In the genomic region with DNA sequence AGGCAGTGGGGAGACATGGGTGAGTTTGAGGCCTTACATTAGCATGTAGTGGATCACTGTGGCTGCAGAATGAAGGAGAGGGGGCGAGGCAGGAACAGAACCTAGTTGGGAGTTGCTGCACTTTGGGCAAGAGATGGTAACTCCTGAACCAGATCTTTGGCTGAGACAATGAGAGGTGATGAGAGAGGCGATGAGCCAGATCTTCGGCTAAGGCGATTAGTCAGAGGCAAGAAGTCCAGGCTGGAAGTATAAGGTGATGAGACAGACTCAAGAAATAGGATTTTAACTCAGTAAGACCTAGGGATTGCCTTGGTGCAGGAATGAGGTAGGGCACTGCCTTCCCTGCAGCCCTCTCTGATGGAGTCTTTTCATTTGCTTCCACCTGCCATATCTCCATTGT, we compare ENCODE assay signal across 19 cellular contexts. TPM values are rescaled to one million over a fixed set of nuclear protein-coding genes. Genes with fewer than 3 reads are reported as not detected.
DNase-seq lines count a peak whose midpoint lies in the region; ATAC-seq and TF ChIP-seq lines count a peak whose summit lies in the region.
"Had no signal": no experiment of that assay in that cellular context is flagged by ENCODE, and none has a peak within 500 bp of the region (broad histone marks: within the 10 kb centered on the region; RNA-seq: fewer than 3 reads in every experiment).

No MANE protein-coding gene starts in this region.

- H2AFZ ChIP-seq in mesenchymal stem cell (ENCODE audit: low read depth, low read length), result no peak overlapping the region

- H2AK5ac ChIP-seq in mesenchymal stem cell (ENCODE audit: low read length, severe bottlenecking), result no peak overlapping the region

- H3K18ac ChIP-seq in mesenchymal stem cell (ENCODE audit: low read depth in 1 of 2, low read length in 2 of 2), result no peak overlapping the region

- no peaks in the 10 kb centered on the region for H3K27me3 ChIP-seq in RWPE2 (ENCODE audit: insufficient read depth, poor library complexity, severe bottlenecking)
- H3K27me3 ChIP-seq in mesenchymal stem cell (ENCODE audit: control insufficient read depth in 1 of 2, insufficient read depth in 1 of 2, low read length in 2 of 2), result no peaks in the 10 kb centered on the region
- H3K27me3 ChIP-seq: BE2C, SJCRH30 had no signal

- H3K9ac ChIP-seq in mesenchymal stem cell (ENCODE audit: low read length), result no peak overlapping the region

- no peak overlapping the region for H3K4me3 Mint-ChIP-seq in stimulated activated naive CD8-positive, alpha-beta T cell treated with anti-CD3 and anti-CD28 coated beads, Interleukin-15, amount 100 ng/mL, for 72 hours
- H3K4me3 Mint-ChIP-seq: CD4-positive, CD25-positive, alpha-beta regulatory T cell; HFFc6 had no signal

- no peak overlapping the region for H3K4me3 ChIP-seq in RWPE2 (ENCODE audit: severe bottlenecking)
- H3K4me3 ChIP-seq in mesenchymal stem cell (ENCODE audit: insufficient read depth in 1 of 2, low read depth in 1 of 2, low read length in 2 of 2), result no peak overlapping the region
- H3K4me3 ChIP-seq: SJCRH30 had no signal

- H2BK120ac ChIP-seq in mesenchymal stem cell (ENCODE audit: low read depth, low read length), result no peak overlapping the region

- H3K23ac ChIP-seq in mesenchymal stem cell (ENCODE audit: low read length in 2 of 2), result no peak overlapping the region

- no peak overlapping the region for H2BK5ac ChIP-seq in mesenchymal stem cell (ENCODE audit: low read depth, low read length, poor library complexity, severe bottlenecking)

- TF ChIP-seq CTCF in RWPE2 (IDR thresholded peaks at IDR 0.05; ENCODE audit: poor library complexity, severe bottlenecking), result no peak

- no peaks in the 10 kb centered on the region for H3K27me3 Mint-ChIP-seq in stimulated activated naive CD8-positive, alpha-beta T cell treated with anti-CD3 and anti-CD28 coated beads, Interleukin-15, amount 100 ng/mL, for 72 hours
- H3K27me3 Mint-ChIP-seq: CD4-positive, CD25-positive, alpha-beta regulatory T cell had no signal

- 72% methylated on average over 4 of the region's 4 CpGs for WGBS in mesenchymal stem cell

- no peak overlapping the region for H3K14ac ChIP-seq in mesenchymal stem cell (ENCODE audit: low read length in 2 of 2)

- DNase-seq in EL, result peak; percentile 48
- peak; percentile 46 for DNase-seq in M059J (ENCODE audit: low read depth)
- no peak for DNase-seq in RWPE2 (ENCODE audit: low spot score)
- DNase-seq in mesenchymal stem cell, result no peak
- no peak for DNase-seq in NCI-H2227 (lab: John Stamatoyannopoulos, UW; ENCODE audit: unreplicated experiment)
- DNase-seq in stimulated activated naive CD8-positive, alpha-beta T cell treated with anti-CD3 and anti-CD28 coated beads, Interleukin-15, amount 100 ng/mL, for 72 hours, result no peak
- DNase-seq: BE2C; CD4-positive, CD25-positive, alpha-beta regulatory T cell; DMS153; HFFc6; MM.1S; NCI-H1092; NCI-H1436 treated with DMSO at 0.1 percent for 48 hours; NCI-H2029 treated with DMSO at 0.1 percent for 48 hours; NCI-H2171 treated with DMSO at 0.1 percent for 48 hours; RPMI8226; SJCRH30 had no signal

- H3K4ac ChIP-seq in mesenchymal stem cell (ENCODE audit: low read depth in 1 of 2, low read length in 2 of 2), result no peak overlapping the region

- no peaks in the 10 kb centered on the region for H3K79me1 ChIP-seq in mesenchymal stem cell (replicated peaks; ENCODE audit: low read length, poor library complexity, severe bottlenecking)

- H3K27ac Mint-ChIP-seq in stimulated activated naive CD8-positive, alpha-beta T cell treated with anti-CD3 and anti-CD28 coated beads, Interleukin-15, amount 100 ng/mL, for 72 hours, result no peak overlapping the region
- H3K27ac Mint-ChIP-seq: CD4-positive, CD25-positive, alpha-beta regulatory T cell; HFFc6 had no signal

- H4K8ac ChIP-seq in mesenchymal stem cell (ENCODE audit: low read length), result no peak overlapping the region

- H2BK15ac ChIP-seq in mesenchymal stem cell (ENCODE audit: low read depth, poor library complexity, severe bottlenecking), result no peak overlapping the region

- no peak overlapping the region for H3K4me2 ChIP-seq in mesenchymal stem cell (ENCODE audit: low read length, poor library complexity, severe bottlenecking)

- H3K9me3 ChIP-seq in RWPE2 (ENCODE audit: severe bottlenecking) (no peaks in the 10 kb centered on the region), mesenchymal stem cell (ENCODE audit: control insufficient read depth, low read length) (no peaks in the 10 kb centered on the region)
- H3K9me3 ChIP-seq: BE2C, SJCRH30 had no signal

- H3K36me3 ChIP-seq in RWPE2 (ENCODE audit: low read depth), result no peaks in the 10 kb centered on the region
- H3K36me3 ChIP-seq in mesenchymal stem cell (ENCODE audit: control insufficient read depth in 1 of 2, insufficient read depth in 2 of 2, low read depth in 1 of 2, low read length in 2 of 2), result peaks cover 18 to 23% of the 10 kb centered on the region in 2 experiments
- H3K36me3 ChIP-seq: BE2C, SJCRH30 had no signal

- no peak overlapping the region for H4K91ac ChIP-seq in mesenchymal stem cell (ENCODE audit: low read length)

- no peak overlapping the region for H2BK12ac ChIP-seq in mesenchymal stem cell (ENCODE audit: low read length in 2 of 2)

- peak; percentile 50; the same call in 2 of the 3 replicates for ATAC-seq in RWPE2 (ENCODE audit: low read depth)
- peak; percentile 39 for ATAC-seq in esophagus mucosa
- no peak for ATAC-seq in GM18520 (IDR thresholded peaks at IDR 0.05; ENCODE audit: unreplicated experiment)
- ATAC-seq in stimulated activated naive CD8-positive, alpha-beta T cell treated with anti-CD3 and anti-CD28 coated beads, Interleukin-15, amount 100 ng/mL, for 72 hours, result no peak

- no peaks in the 10 kb centered on the region for H3K9me3 Mint-ChIP-seq in stimulated activated naive CD8-positive, alpha-beta T cell treated with anti-CD3 and anti-CD28 coated beads, Interleukin-15, amount 100 ng/mL, for 72 hours
- H3K9me3 Mint-ChIP-seq: CD4-positive, CD25-positive, alpha-beta regulatory T cell had no signal

- H3K4me1 Mint-ChIP-seq in stimulated activated naive CD8-positive, alpha-beta T cell treated with anti-CD3 and anti-CD28 coated beads, Interleukin-15, amount 100 ng/mL, for 72 hours, result peaks cover 12% of the 10 kb centered on the region
- H3K4me1 Mint-ChIP-seq: CD4-positive, CD25-positive, alpha-beta regulatory T cell had no signal

- H3K27ac ChIP-seq in RWPE2 (ENCODE audit: poor library complexity, severe bottlenecking) (peak overlapping the region; percentile 5), mesenchymal stem cell (ENCODE audit: low read length, poor library complexity, severe bottlenecking) (no peak overlapping the region)
- H3K27ac ChIP-seq: SJCRH30 had no signal

- peaks cover 19% of the 10 kb centered on the region for H3K4me1 ChIP-seq in RWPE2 (ENCODE audit: insufficient read depth, poor library complexity, severe bottlenecking)
- peaks cover 7% of the 10 kb centered on the region for H3K4me1 ChIP-seq in mesenchymal stem cell (ENCODE audit: control insufficient read depth, insufficient read depth, low read depth, low read length)
- H3K4me1 ChIP-seq: BE2C, SJCRH30 had no signal

RNA-seq across cellular contexts. Expression of a gene that starts 9.1 kb away (rescaled TPM):
- total RNA-seq in M059J (2014; rRNA removed; shearing (Covaris generic)), result 4.0 and 4.4 TPM in 2 replicates
- total RNA-seq in esophagus mucosa, result 7.4 TPM
- polyA plus RNA-seq in mesenchymal stem cell (2013, experiment 1 of 2), result 0.10 TPM
- 0.14 TPM for polyA plus RNA-seq in mesenchymal stem cell (2013, experiment 2 of 2)
- polyA plus RNA-seq: CD4-positive, CD25-positive, alpha-beta regulatory T cell had no signal

RNA-seq across cellular contexts. Expression of a gene that starts 22.2 kb away (rescaled TPM):
- 15.3 and 26.5 TPM in 2 replicates for total RNA-seq in M059J (2014; rRNA removed; shearing (Covaris generic))
- 21.7 TPM for total RNA-seq in esophagus mucosa
- 14.7 TPM for polyA plus RNA-seq in mesenchymal stem cell (2013, experiment 1 of 2)
- polyA plus RNA-seq in mesenchymal stem cell (2013, experiment 2 of 2), result 13.5 TPM

RNA-seq across cellular contexts. Expression of a gene that starts 45.3 kb away (rescaled TPM):
- 28.1 and 33.9 TPM in 2 replicates for total RNA-seq in M059J (2014; rRNA removed; shearing (Covaris generic))
- total RNA-seq in esophagus mucosa, result 18.3 TPM
- 8.8 TPM for polyA plus RNA-seq in mesenchymal stem cell (2013, experiment 1 of 2)
- 9.0 TPM for polyA plus RNA-seq in mesenchymal stem cell (2013, experiment 2 of 2)

RNA-seq across cellular contexts. Expression of a gene that starts 50.2 kb away (rescaled TPM):
- 242 and 249 TPM in 2 replicates for total RNA-seq in M059J (2014; rRNA removed; shearing (Covaris generic))
- 95.7 TPM for total RNA-seq in esophagus mucosa
- 60.5 TPM for polyA plus RNA-seq in mesenchymal stem cell (2013, experiment 1 of 2)
- polyA plus RNA-seq in mesenchymal stem cell (2013, experiment 2 of 2), result 64.4 TPM

RNA-seq across cellular contexts. Expression of a gene that starts 54.5 kb away (rescaled TPM):
- total RNA-seq in M059J (2014; rRNA removed; shearing (Covaris generic)), result 99.4 and 111 TPM in 2 replicates
- 40.1 TPM for total RNA-seq in esophagus mucosa
- polyA plus RNA-seq in mesenchymal stem cell (2013, experiment 1 of 2), result 37.4 TPM
- 35.8 TPM for polyA plus RNA-seq in mesenchymal stem cell (2013, experiment 2 of 2)

Comparison
In these comparisons a context has a peak if more than half of its experiments do, and no peak if none do; other contexts are left out.
1. DNase-seq: peak in EL (single experiment) and M059J (single experiment); none in RWPE2 (single experiment), mesenchymal stem cell (single experiment), NCI-H2227 (single experiment) and stimulated activated naive CD8-positive, alpha-beta T cell treated with anti-CD3 and anti-CD28 coated beads, Interleukin-15, amount 100 ng/mL, for 72 hours (0 of 2).
2. ATAC-seq: peak in RWPE2 (single experiment) and esophagus mucosa (single experiment); none in GM18520 (single experiment) and stimulated activated naive CD8-positive, alpha-beta T cell treated with anti-CD3 and anti-CD28 coated beads, Interleukin-15, amount 100 ng/mL, for 72 hours (single experiment).